35 cellular contexts compared by ENCODE assay signal in genomic region chr5:71986101-71986500, GRCh38.
"Had no signal": no experiment of that assay in that cellular context is flagged by ENCODE, and none has a peak within 500 bp of the region (broad histone marks: within the 10 kb centered on the region; RNA-seq: fewer than 3 reads in every experiment).

No MANE protein-coding gene starts in this region.

- ATAC-seq: activated CD8-positive, alpha-beta memory T cell treated with anti-CD3 and anti-CD28 coated beads, Interleukin-2, amount 10 ng/mL, durations not matched to agents 7 days and 5 days; activated T-cell treated with anti-CD3 and anti-CD28 coated beads, Interleukin-2, amount 50 U/mL, for 72 hours; activated T-helper 17 cell treated with anti-CD3 and anti-CD28 coated beads, Interleukin-2, amount 50 U/mL, for 72 hours; body of pancreas; Right ventricle myocardium inferior had no signal

- H3K27me3 ChIP-seq: body of pancreas, breast epithelium had no signal

- H3K4me3 ChIP-seq: body of pancreas, breast epithelium, PC-9 had no signal

- DNase-seq: activated B cell treated with CpG ODN at 0.5 μM for 24 hours; activated CD4-positive, alpha-beta memory T cell treated with anti-CD3 and anti-CD28 coated beads, Interleukin-2, amount 10 ng/mL, durations not matched to agents 7 days and 5 days; activated CD4-positive, alpha-beta T cell treated with anti-CD3 and anti-CD28 coated beads for 4 hours; activated CD4-positive, alpha-beta T cell treated with anti-CD3 and anti-CD28 coated beads, Interleukin-2, amount 50 U/mL, for 1 hour; activated CD4-positive, CD25-positive, alpha-beta regulatory T cell treated with anti-CD3 and anti-CD28 coated beads, Interleukin-2, amount 50 U/mL, for 72 hours; activated CD8-positive, alpha-beta memory T cell treated with anti-CD3 and anti-CD28 coated beads for 24 hours; activated CD8-positive, alpha-beta memory T cell treated with anti-CD3 and anti-CD28 coated beads, Interleukin-2, amount 10 ng/mL, durations not matched to agents 7 days and 5 days; activated CD8-positive, alpha-beta memory T cell treated with anti-CD3 and anti-CD28 coated beads, Interleukin-2, amount 50 U/mL, for 48 hours; activated effector memory CD4-positive, alpha-beta T cell treated with anti-CD3 and anti-CD28 coated beads, Interleukin-2, amount 50 U/mL, for 16 hours; activated naive CD4-positive, alpha-beta T cell; activated naive CD4-positive, alpha-beta T cell treated with anti-CD3 and anti-CD28 coated beads, Interleukin-2, amount 50 U/mL, for 16 hours; activated naive CD8-positive, alpha-beta T cell treated with anti-CD3 and anti-CD28 coated beads for 36 hours; activated T-cell treated with anti-CD3 and anti-CD28 coated beads, Interleukin-2, amount 50 U/mL, for 72 hours; body of pancreas; NCI-H1048; NCI-H1105 treated with DMSO at 0.1 percent for 48 hours; NCI-H1436; NCI-H1694; NCI-H2029; NCI-H2171; NCI-H510A; NCI-H526; NCI-H748 treated with DMSO at 0.1 percent for 48 hours; NK-92 treated with Interleukin-12 subunit alpha and Interleukin-12 subunit beta, amount 100 ng/mL, for 24 hours; PC-9; SIG-M5; SW 1271; T-helper 1 cell; T-helper 2 cell; T-helper 9 cell had no signal

- H3K9me3 ChIP-seq: breast epithelium had no signal

- H3K27ac ChIP-seq: body of pancreas, breast epithelium, PC-9, RWPE1, VCaP had no signal

- H2AFZ ChIP-seq: PC-9 had no signal

- H3K36me3 ChIP-seq: breast epithelium had no signal

- H3K4me2 ChIP-seq: PC-9 had no signal

- H3K4me1 ChIP-seq: body of pancreas, breast epithelium had no signal
